In genomic region chr4:163808091-163808490, GRCh38 we compare ENCODE assay signal across 16 cellular contexts.
DNase-seq lines count a peak whose midpoint lies in the region; ATAC-seq and TF ChIP-seq lines count a peak whose summit lies in the region.
"Had no signal": no experiment of that assay in that cellular context is flagged by ENCODE, and none has a peak within 500 bp of the region (broad histone marks: within the 10 kb centered on the region; RNA-seq: fewer than 3 reads in every experiment).

No MANE protein-coding gene starts in this region.

- H3K4me3 ChIP-seq in OCI-LY3 (ENCODE audit: low read length) = no peak overlapping the region
- no peak overlapping the region for H3K4me3 ChIP-seq in Caco-2 (ENCODE audit: low read depth, low read length)
- no peak overlapping the region for H3K4me3 ChIP-seq in osteoblast (ENCODE audit: insufficient read depth, low read length)
- H3K4me3 ChIP-seq: BLaER1 treated with 17β-estradiol and CSF1 and Interleukin-3, amounts not matched to agents 10 nM and 100 nM; GM23248; HAP-1 had no signal

- BruUV-seq in Caco-2 (replicated peaks; lab: Mats Ljungman, UMichigan) = no TSS peak

- no peak overlapping the region for H3K9ac ChIP-seq in OCI-LY3 (ENCODE audit: low read length)
- H3K9ac ChIP-seq: BLaER1 treated with 17β-estradiol and CSF1 and Interleukin-3, amounts not matched to agents 10 nM and 100 nM; GM23248 had no signal

- H3K9me3 ChIP-seq in OCI-LY3 (ENCODE audit: insufficient read depth, low read length) = no peaks in the 10 kb centered on the region
- H3K9me3 ChIP-seq in Caco-2 = no peaks in the 10 kb centered on the region
- H3K9me3 ChIP-seq in osteoblast (ENCODE audit: low read depth, low read length) = no peaks in the 10 kb centered on the region
- H3K9me3 ChIP-seq: BLaER1 treated with 17β-estradiol and CSF1 and Interleukin-3, amounts not matched to agents 10 nM and 100 nM; HAP-1 had no signal

- H3K4me1 ChIP-seq in OCI-LY3 (ENCODE audit: low read length) (peaks cover 30% of the 10 kb centered on the region), Caco-2 (no peaks in the 10 kb centered on the region; the same call in 1 of the 2 replicates), osteoblast (ENCODE audit: insufficient read depth, low read length) (no peaks in the 10 kb centered on the region)
- H3K4me1 ChIP-seq: BLaER1 treated with 17β-estradiol and CSF1 and Interleukin-3, amounts not matched to agents 10 nM and 100 nM; HAP-1 had no signal

- peak; percentile 70 for DNase-seq in kidney glomerular epithelial cell (lab: John Stamatoyannopoulos, UW)
- peak; percentile 28 for DNase-seq in renal cortical epithelial cell (ENCODE audit: low read depth)
- DNase-seq in Caco-2 = no peak
- no peak for DNase-seq in osteoblast (ENCODE audit: insufficient read length, low spot score, missing footprints)
- DNase-seq: CD4-positive, CD25-positive, alpha-beta regulatory T cell; CD8-positive, alpha-beta memory T cell; COR-L47; DMS153; DMS79; GDM1; GM23248 had no signal

- CTCF ChIA-PET in Caco-2 (lab: Charles Lee) = no interaction called here

- H3K27me3 Mint-ChIP-seq in Caco-2 (ENCODE audit: insufficient read depth, unreplicated experiment) = peaks cover 2% of the 10 kb centered on the region
- H3K27me3 Mint-ChIP-seq: CD8-positive, alpha-beta memory T cell had no signal

- H3K27ac Mint-ChIP-seq in Caco-2 (ENCODE audit: unreplicated experiment) = no peak overlapping the region
- H3K27ac Mint-ChIP-seq: B cell; CD4-positive, CD25-positive, alpha-beta regulatory T cell; CD8-positive, alpha-beta memory T cell had no signal

- H3K27ac ChIP-seq in OCI-LY3 (ENCODE audit: low read length) (no peak overlapping the region), osteoblast (ENCODE audit: low read depth, low read length) (no peak overlapping the region)
- H3K27ac ChIP-seq: BLaER1 treated with 17β-estradiol and CSF1 and Interleukin-3, amounts not matched to agents 10 nM and 100 nM; GM23248 had no signal

- H3K36me3 Mint-ChIP-seq in Caco-2 (ENCODE audit: insufficient read depth, unreplicated experiment) = no peaks in the 10 kb centered on the region
- H3K36me3 Mint-ChIP-seq: CD4-positive, CD25-positive, alpha-beta regulatory T cell had no signal

- H4K20me1 ChIP-seq in OCI-LY3 (ENCODE audit: insufficient read depth, low read length) (no peaks in the 10 kb centered on the region), osteoblast (ENCODE audit: insufficient read depth, low read length) (no peaks in the 10 kb centered on the region)
- H4K20me1 ChIP-seq: BLaER1 treated with 17β-estradiol and CSF1 and Interleukin-3, amounts not matched to agents 10 nM and 100 nM had no signal

- no peak overlapping the region for H3K4me2 ChIP-seq in OCI-LY3 (ENCODE audit: low read length)
- no peak overlapping the region for H3K4me2 ChIP-seq in osteoblast (ENCODE audit: insufficient read depth, low read length)
- H3K4me2 ChIP-seq: BLaER1 treated with 17β-estradiol and CSF1 and Interleukin-3, amounts not matched to agents 10 nM and 100 nM had no signal

- H3K4me1 Mint-ChIP-seq in Caco-2 (ENCODE audit: low read depth, unreplicated experiment) = no peaks in the 10 kb centered on the region
- H3K4me1 Mint-ChIP-seq: CD4-positive, CD25-positive, alpha-beta regulatory T cell; CD8-positive, alpha-beta memory T cell had no signal

- TF ChIP-seq CTCF in OCI-LY3 (IDR thresholded peaks at IDR 0.05; ENCODE audit: low read depth, low read length) = no peak
- no peak for TF ChIP-seq CTCF in Caco-2 (IDR thresholded peaks at IDR 0.05; ENCODE audit: insufficient read depth in 1 of 2, low read depth in 1 of 2, low read length in 1 of 2, severe bottlenecking in 1 of 2, unreplicated experiment in 1 of 2)
- TF ChIP-seq CTCF in osteoblast (IDR thresholded peaks at IDR 0.05; ENCODE audit: extremely low read depth, low read depth, low read length) = no peak

- no peaks in the 10 kb centered on the region for H3K9me3 Mint-ChIP-seq in Caco-2 (ENCODE audit: unreplicated experiment)

- ATAC-seq in HG03097 (IDR thresholded peaks at IDR 0.05; ENCODE audit: low FRiP score, unreplicated experiment) = no peak

- POLR2A ChIA-PET in Caco-2 (lab: Charles Lee) = no interaction called here

- no peaks in the 10 kb centered on the region for H3K27me3 ChIP-seq in OCI-LY3 (ENCODE audit: low read depth, low read length)
- H3K27me3 ChIP-seq in Caco-2 (replicated peaks; ENCODE audit: control insufficient read depth, insufficient read depth, low read length) = no peaks in the 10 kb centered on the region
- no peaks in the 10 kb centered on the region for H3K27me3 ChIP-seq in osteoblast (ENCODE audit: insufficient read depth, low read length)
- H3K27me3 ChIP-seq: BLaER1 treated with 17β-estradiol and CSF1 and Interleukin-3, amounts not matched to agents 10 nM and 100 nM had no signal

- H3K79me2 ChIP-seq in OCI-LY3 (ENCODE audit: low read length) (no peaks in the 10 kb centered on the region), osteoblast (ENCODE audit: insufficient read depth, low read length) (no peaks in the 10 kb centered on the region)

- intact Hi-C loops in Caco-2 (cut with micrococcal nuclease; ENCODE audit: unreplicated experiment) = no loop called here

- H3K36me3 ChIP-seq in OCI-LY3 (replicated peaks; ENCODE audit: low read depth, low read length) = no peaks in the 10 kb centered on the region
- no peaks in the 10 kb centered on the region for H3K36me3 ChIP-seq in Caco-2 (ENCODE audit: control insufficient read depth, insufficient read depth, low read length)
- H3K36me3 ChIP-seq in osteoblast (ENCODE audit: insufficient read depth, low read length) = no peaks in the 10 kb centered on the region
- H3K36me3 ChIP-seq: BLaER1 treated with 17β-estradiol and CSF1 and Interleukin-3, amounts not matched to agents 10 nM and 100 nM; HAP-1 had no signal

- H2AFZ ChIP-seq in OCI-LY3 (ENCODE audit: low read depth, low read length) (peak overlapping the region; percentile 1; the same call in 1 of the 2 replicates), osteoblast (ENCODE audit: low read length) (no peak overlapping the region)
- H2AFZ ChIP-seq: GM23248 had no signal

- no peak overlapping the region for H3K4me3 Mint-ChIP-seq in Caco-2 (ENCODE audit: unreplicated experiment)
- H3K4me3 Mint-ChIP-seq: B cell; CD4-positive, CD25-positive, alpha-beta regulatory T cell; CD8-positive, alpha-beta memory T cell had no signal

Comparison
In these comparisons a context has a peak if more than half of its experiments do, and no peak if none do; other contexts are left out.
1. DNase-seq: peak in kidney glomerular epithelial cell (single experiment) and renal cortical epithelial cell (single experiment); none in Caco-2 (0 of 2) and osteoblast (single experiment).